8 cellular contexts compared by ENCODE assay signal in genomic region chr4:46993075-46994006, GRCh38. TPM values are rescaled to one million over a fixed set of nuclear protein-coding genes. Genes with fewer than 3 reads are reported as not detected.
DNase-seq lines count a peak whose midpoint lies in the region; ATAC-seq and TF ChIP-seq lines count a peak whose summit lies in the region.
"Had no signal": no experiment of that assay in that cellular context is flagged by ENCODE, and none has a peak within 500 bp of the region (broad histone marks: within the 10 kb centered on the region; RNA-seq: fewer than 3 reads in every experiment).

GABRA4 (minus strand) TSS chr4:46993581; CDS start chr4:46993424, 157 bp downstream.

- H3K27me3 ChIP-seq in spleen (replicated peaks in 1 of 7) = peaks cover 0 to 57% (median 16%) of the 10 kb centered on the region in 7 donors
- H3K27me3 ChIP-seq in gastrocnemius medialis = peaks cover 10 to 11% (median 11%) of the 10 kb centered on the region in 3 donors

- H3K4me1 ChIP-seq in spleen = peaks cover 0 to 16% (median 13%) of the 10 kb centered on the region in 6 donors
- H3K4me1 ChIP-seq in gastrocnemius medialis = no peaks in the 10 kb centered on the region

- H3K9me3 Mint-ChIP-seq in HFFc6 = no peaks in the 10 kb centered on the region; the same call in none of the 2 replicates
- no peaks in the 10 kb centered on the region for H3K9me3 Mint-ChIP-seq in activated naive CD8-positive, alpha-beta T cell (ENCODE audit: low read depth)

- no peak for ATAC-seq in gastrocnemius medialis

- no peaks in the 10 kb centered on the region; the same call in 1 of the 2 replicates for H3K36me3 Mint-ChIP-seq in HFFc6 (ENCODE audit: low read depth)
- H3K36me3 Mint-ChIP-seq in activated naive CD8-positive, alpha-beta T cell = no peaks in the 10 kb centered on the region

- in situ Hi-C loops in gastrocnemius medialis (cut with MboI; ENCODE audit: low sequenced_read_pairs in 4 of 4) = no loop called here

- H3K27ac ChIP-seq in spleen (no peak within 1 kb of the TSS), gastrocnemius medialis (no peak within 1 kb of the TSS)

- peak within 1 kb of the TSS in 6 of 8 donors; percentile 6 to 57 (median 14) for H3K4me3 ChIP-seq in spleen
- H3K4me3 ChIP-seq in gastrocnemius medialis = peak within 1 kb of the TSS in 1 of 4 donors; percentile 25

- intact Hi-C loops in spleen (cut with DNase I; ENCODE audit: low total_unique reads) (no loop called here), gastrocnemius medialis (cut with DNase I; ENCODE audit: low total_unique reads) (no loop called here)

- no peak within 1 kb of the TSS for H3K27ac Mint-ChIP-seq in HFFc6
- no peak within 1 kb of the TSS for H3K27ac Mint-ChIP-seq in activated naive CD8-positive, alpha-beta T cell

- H3K4me1 Mint-ChIP-seq in HFFc6 (ENCODE audit: low read depth) = no peaks in the 10 kb centered on the region
- H3K4me1 Mint-ChIP-seq in activated naive CD8-positive, alpha-beta T cell (ENCODE audit: low read depth) = peaks cover 18% of the 10 kb centered on the region

- H3K36me3 ChIP-seq in spleen = no peaks in the 10 kb centered on the region
- no peaks in the 10 kb centered on the region for H3K36me3 ChIP-seq in gastrocnemius medialis

- peaks cover 10% of the 10 kb centered on the region for H3K27me3 Mint-ChIP-seq in HFFc6 (ENCODE audit: insufficient read depth)
- peaks cover 31% of the 10 kb centered on the region for H3K27me3 Mint-ChIP-seq in activated naive CD8-positive, alpha-beta T cell

- POLR2A ChIA-PET in HEK293T (lab: Yijun Ruan, JAX) = no interaction called here

- TF ChIP-seq POLR2A in spleen (IDR thresholded peaks at IDR 0.05) (no peak), gastrocnemius medialis (IDR thresholded peaks at IDR 0.05) (no peak)

- WGBS in spleen, 5 donors = 3 to 12% (median 5%) methylated on average over 37 to 67 of the region's 67 CpGs

- no peak for TF ChIP-seq CTCF in HFFc6 (IDR thresholded peaks at IDR 0.05)
- TF ChIP-seq CTCF in spleen (IDR thresholded peaks at IDR 0.05 in 8 of 11, conservative IDR thresholded peaks at IDR 0.05 in 3 of 11) = no peak
- TF ChIP-seq CTCF in gastrocnemius medialis (IDR thresholded peaks at IDR 0.05 in 4 of 5, conservative IDR thresholded peaks at IDR 0.05 in 1 of 5) = no peak

- CTCF ChIA-PET in HEK293T (lab: Yijun Ruan, JAX) = no interaction called here

- DNase-seq in HFFc6 = no peak
- peak; percentile 18 for DNase-seq in hepatic stellate cell (ENCODE audit: low spot score)
- DNase-seq in spleen = no peak
- DNase-seq in gastrocnemius medialis = no peak
- DNase-seq in HEK293T (ENCODE audit: extremely low spot score) = no peak
- DNase-seq in effector CD8-positive, alpha-beta T cell (lab: John Stamatoyannopoulos, UW) = no peak

- no peaks in the 10 kb centered on the region for H3K9me3 ChIP-seq in spleen
- H3K9me3 ChIP-seq in gastrocnemius medialis = no peaks in the 10 kb centered on the region

- H3K4me3 Mint-ChIP-seq in HFFc6 = peak within 1 kb of the TSS; percentile 15; the same call in 1 of the 2 replicates
- H3K4me3 Mint-ChIP-seq in activated naive CD8-positive, alpha-beta T cell = peak within 1 kb of the TSS; percentile 23

TF ChIP-seq in HEK293T, 16 proteins besides CTCF, POLR2A, EP300 and RAD21:
- TF ChIP-seq SUZ12 (IDR thresholded peaks at IDR 0.05) (no peak), LEF1 (IDR thresholded peaks at IDR 0.05; ENCODE audit: borderline replicate concordance) (no peak), ARNT (IDR thresholded peaks at IDR 0.05) (no peak), FOXA1 (IDR thresholded peaks at IDR 0.05) (no peak), FOXK2 (IDR thresholded peaks at IDR 0.05) (no peak), L3MBTL2 (conservative IDR thresholded peaks at IDR 0.05) (no peak), FOXM1 (IDR thresholded peaks at IDR 0.05; ENCODE audit: borderline replicate concordance) (no peak), ZNF384 (IDR thresholded peaks at IDR 0.05) (no peak), SP1 (IDR thresholded peaks at IDR 0.05) (no peak), TARDBP (IDR thresholded peaks at IDR 0.05) (no peak), ELF4 (IDR thresholded peaks at IDR 0.05) (no peak), BHLHE40 (IDR thresholded peaks at IDR 0.05; ENCODE audit: borderline replicate concordance) (no peak), CTBP1 (IDR thresholded peaks at IDR 0.05; ENCODE audit: borderline replicate concordance) (no peak), HDGF (IDR thresholded peaks at IDR 0.05; ENCODE audit: borderline replicate concordance) (no peak), NFRKB (IDR thresholded peaks at IDR 0.05) (no peak)
TF ChIP-seq in HEK293T: peak in this region for 0.

RNA-seq across cellular contexts. Expression of gene GABRA4, which starts in this region (rescaled TPM):
- not detected for total RNA-seq in HFFc6 (2021; fragmentation: NEBNext Ultra II Directional; extraction: Animal tissue kit (Norgen Biotek cat#: 25700))
- total RNA-seq in spleen (under 1 TPM in 2 of 7 donors, not detected in 5; 0.03 to 0.05 TPM), gastrocnemius medialis (under 1 TPM in 1 of 4 donors, not detected in 3; 0.02 TPM)
- under 1 TPM in 2 of 3 donors, not detected in 1; under 0.01 to 0.10 TPM for polyA plus RNA-seq in spleen
- total RNA-seq: dermis microvascular lymphatic vessel endothelial cell had no signal
